8 cellular contexts compared by ENCODE assay signal in genomic region chr12:41190360-41190759, GRCh38. TPM values are rescaled to one million over a fixed set of nuclear protein-coding genes. Genes with fewer than 3 reads are reported as not detected.
A peak's percentile ranks its signal among the peaks of the same experiment; 100 is the strongest.
DNase-seq lines count a peak whose midpoint lies in the region; ATAC-seq and TF ChIP-seq lines count a peak whose summit lies in the region.

No MANE protein-coding gene starts in this region.

- H3K36me3 ChIP-seq in esophagus squamous epithelium: no peaks in the 10 kb centered on the region
- no peaks in the 10 kb centered on the region for H3K36me3 ChIP-seq in psoas muscle (ENCODE audit: insufficient read depth in 1 of 2, low read depth in 1 of 2)
- H3K36me3 ChIP-seq in CD8-positive, alpha-beta memory T cell (ENCODE audit: insufficient read depth, low read length): no peaks in the 10 kb centered on the region

- peaks cover 0 to 12% (median 8%) of the 10 kb centered on the region in 5 donors for H3K9me3 Mint-ChIP-seq in CD8-positive, alpha-beta memory T cell

- H3K4me1 Mint-ChIP-seq in CD8-positive, alpha-beta memory T cell: peaks cover 0 to 5% (median 3%) of the 10 kb centered on the region in 3 donors

- H3K27me3 ChIP-seq in esophagus squamous epithelium: peaks cover 0 to 50% (median 9%) of the 10 kb centered on the region in 4 donors
- peaks cover 2 to 40% (median 8%) of the 10 kb centered on the region in 3 donors for H3K27me3 ChIP-seq in psoas muscle (ENCODE audit: insufficient read depth in 3 of 3, low read length in 2 of 3)
- no peaks in the 10 kb centered on the region for H3K27me3 ChIP-seq in CD8-positive, alpha-beta memory T cell (ENCODE audit: insufficient read depth, low read length, poor library complexity, severe bottlenecking)

- H3K4me3 ChIP-seq in esophagus squamous epithelium: peak overlapping the region in 3 of 4 donors; percentile 41 to 69 (median 52)
- H3K4me3 ChIP-seq in psoas muscle: peak overlapping the region; percentile 42
- H3K4me3 ChIP-seq in CD8-positive, alpha-beta memory T cell (ENCODE audit: low read length): no peak overlapping the region

- no peak for ATAC-seq in psoas muscle

- H3K4me1 ChIP-seq in esophagus squamous epithelium (peaks cover 7 to 28% (median 9%) of the 10 kb centered on the region in 3 donors), psoas muscle (no peaks in the 10 kb centered on the region)
- H3K4me1 ChIP-seq in CD8-positive, alpha-beta memory T cell (ENCODE audit: insufficient read depth, low read length): no peaks in the 10 kb centered on the region

- no peak overlapping the region for H3K27ac Mint-ChIP-seq in CD8-positive, alpha-beta memory T cell

- TF ChIP-seq POLR2A in esophagus squamous epithelium (IDR thresholded peaks at IDR 0.05): no peak

- H3K27ac ChIP-seq in esophagus squamous epithelium (peak overlapping the region in 3 of 4 donors; percentile 65 to 80 (median 76)), psoas muscle (no peak overlapping the region)
- no peak overlapping the region for H3K27ac ChIP-seq in CD8-positive, alpha-beta memory T cell (ENCODE audit: low read depth, low read length)

- H3K36me3 Mint-ChIP-seq in CD8-positive, alpha-beta memory T cell: peaks cover 0 to 1% (median 0%) of the 10 kb centered on the region in 3 donors

- POLR2A ChIA-PET in CD8-positive, alpha-beta memory T cell (lab: Charles Lee): no interaction called here

- intact Hi-C loops in esophagus squamous epithelium (cut with DNase I) (no loop called here), psoas muscle (cut with DNase I) (no loop called here)

- H3K27me3 Mint-ChIP-seq in CD8-positive, alpha-beta memory T cell: peaks cover 27 to 37% of the 10 kb centered on the region in 2 donors

- 8 to 12% methylated on average over 4 of the region's 4 CpGs for WGBS in esophagus squamous epithelium, 2 donors
- WGBS in psoas muscle, 3 donors: 11 to 15% (median 12%) methylated on average over 4 of the region's 4 CpGs

- no peaks in the 10 kb centered on the region for H3K9me3 ChIP-seq in esophagus squamous epithelium
- no peaks in the 10 kb centered on the region for H3K9me3 ChIP-seq in psoas muscle
- H3K9me3 ChIP-seq in CD8-positive, alpha-beta memory T cell (ENCODE audit: low read length): no peaks in the 10 kb centered on the region

- DNase-seq in NCI-H69 (lab: John Stamatoyannopoulos, UW): peak; percentile 64
- no peak for DNase-seq in esophagus squamous epithelium (lab: John Stamatoyannopoulos, UW)
- DNase-seq in psoas muscle: no peak
- DNase-seq in HPDE6-E6E7 (ENCODE audit: extremely low spot score): no peak
- DNase-seq in CD8-positive, alpha-beta memory T cell: no peak
- no peak for DNase-seq in ureter (ENCODE audit: low spot score)
- no peak for DNase-seq in NOMO-1 treated with dmso at 0.1 percent for 144 hours (lab: John Stamatoyannopoulos, UW; ENCODE audit: unreplicated experiment)

- H3K4me3 Mint-ChIP-seq in CD8-positive, alpha-beta memory T cell: no peak overlapping the region

- TF ChIP-seq CTCF in GM12873 (IDR thresholded peaks at IDR 0.05; ENCODE audit: insufficient read depth, low read depth, low read length, missing control alignments) (peak; percentile 15), esophagus squamous epithelium (IDR thresholded peaks at IDR 0.05) (peak in 4 of 6 experiments; percentile 26 to 50 (median 40)), psoas muscle (IDR thresholded peaks at IDR 0.05) (no peak)

- CTCF ChIA-PET in CD8-positive, alpha-beta memory T cell (lab: Charles Lee): no interaction called here

RNA-seq across cellular contexts. Expression of gene PDZRN4, which starts 2.2 kb away (rescaled TPM):
- total RNA-seq in esophagus squamous epithelium: 10 to 100 TPM in 1 of 4 donors, 1 to 10 TPM in 1, under 1 TPM in 2; 0.31 to 22.5 (median 2.1) TPM
- total RNA-seq in psoas muscle: under 1 TPM in 3 of 4 donors, not detected in 1; 0.15 to 0.25 (median 0.15) TPM
- under 1 TPM; 0.11 to 0.39 (median 0.38) TPM for polyA plus RNA-seq in psoas muscle
- total RNA-seq in CD8-positive, alpha-beta memory T cell: not detected
- not detected for polyA plus RNA-seq in CD8-positive, alpha-beta memory T cell
- 13.9 TPM for total RNA-seq in ureter

Comparison
In these comparisons a context has a peak if more than half of its experiments do, and no peak if none do; other contexts are left out.
1. H3K27ac ChIP-seq: peak in esophagus squamous epithelium (3 of 4); none in psoas muscle (single experiment) and CD8-positive, alpha-beta memory T cell (single experiment).